ENCODE assay signal across 1 cellular context in the genomic region with DNA sequence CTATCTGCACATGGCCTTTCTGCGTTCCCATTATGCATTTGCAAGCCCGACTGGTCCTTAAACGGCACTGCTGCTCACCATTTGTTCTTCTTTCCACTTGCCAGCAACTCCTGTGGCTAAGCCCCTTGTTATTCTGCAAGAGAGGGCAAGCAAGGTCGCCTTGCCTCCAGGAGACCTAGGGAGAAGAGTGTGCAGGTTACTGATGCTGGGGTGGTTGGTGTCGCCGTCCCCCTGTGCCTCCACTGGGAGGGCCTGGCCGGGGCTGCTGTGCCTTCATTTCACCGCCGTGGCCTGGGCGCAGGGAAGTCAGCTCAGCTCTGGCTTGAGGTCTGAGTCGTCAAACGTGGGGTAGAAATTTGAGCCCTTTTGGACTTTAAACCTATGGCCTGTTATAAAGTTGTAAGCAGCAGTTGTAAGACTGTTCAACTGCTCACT.
TF ChIP-seq lines count a peak whose summit lies in the region.

No MANE protein-coding gene starts in this region.

TF ChIP-seq in SK-N-SH, 30 proteins besides CTCF, POLR2A, EP300 and RAD21 (continued from another document):
- TF ChIP-seq, protein P1, sequence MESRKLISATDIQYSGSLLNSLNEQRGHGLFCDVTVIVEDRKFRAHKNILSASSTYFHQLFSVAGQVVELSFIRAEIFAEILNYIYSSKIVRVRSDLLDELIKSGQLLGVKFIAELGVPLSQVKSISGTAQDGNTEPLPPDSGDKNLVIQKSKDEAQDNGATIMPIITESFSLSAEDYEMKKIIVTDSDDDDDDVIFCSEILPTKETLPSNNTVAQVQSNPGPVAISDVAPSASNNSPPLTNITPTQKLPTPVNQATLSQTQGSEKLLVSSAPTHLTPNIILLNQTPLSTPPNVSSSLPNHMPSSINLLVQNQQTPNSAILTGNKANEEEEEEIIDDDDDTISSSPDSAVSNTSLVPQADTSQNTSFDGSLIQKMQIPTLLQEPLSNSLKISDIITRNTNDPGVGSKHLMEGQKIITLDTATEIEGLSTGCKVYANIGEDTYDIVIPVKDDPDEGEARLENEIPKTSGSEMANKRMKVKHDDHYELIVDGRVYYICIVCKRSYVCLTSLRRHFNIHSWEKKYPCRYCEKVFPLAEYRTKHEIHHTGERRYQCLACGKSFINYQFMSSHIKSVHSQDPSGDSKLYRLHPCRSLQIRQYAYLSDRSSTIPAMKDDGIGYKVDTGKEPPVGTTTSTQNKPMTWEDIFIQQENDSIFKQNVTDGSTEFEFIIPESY (IDR thresholded peaks at IDR 0.05; ENCODE audit: borderline replicate concordance, low read depth): no peak
- TF ChIP-seq, protein P2, sequence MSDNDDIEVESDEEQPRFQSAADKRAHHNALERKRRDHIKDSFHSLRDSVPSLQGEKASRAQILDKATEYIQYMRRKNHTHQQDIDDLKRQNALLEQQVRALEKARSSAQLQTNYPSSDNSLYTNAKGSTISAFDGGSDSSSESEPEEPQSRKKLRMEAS (IDR thresholded peaks at IDR 0.05; ENCODE audit: low read depth): no peak
- TF ChIP-seq GATA2 (CRISPR knock-in tag; IDR thresholded peaks at IDR 0.05) (no peak), RXRA (IDR thresholded peaks at IDR 0.05; ENCODE audit: borderline replicate concordance, low read depth) (no peak), CHD2 (IDR thresholded peaks at IDR 0.05; ENCODE audit: low read length, partially characterized antibody) (no peak)
